1 cellular context compared by ENCODE assay signal in the genomic region with DNA sequence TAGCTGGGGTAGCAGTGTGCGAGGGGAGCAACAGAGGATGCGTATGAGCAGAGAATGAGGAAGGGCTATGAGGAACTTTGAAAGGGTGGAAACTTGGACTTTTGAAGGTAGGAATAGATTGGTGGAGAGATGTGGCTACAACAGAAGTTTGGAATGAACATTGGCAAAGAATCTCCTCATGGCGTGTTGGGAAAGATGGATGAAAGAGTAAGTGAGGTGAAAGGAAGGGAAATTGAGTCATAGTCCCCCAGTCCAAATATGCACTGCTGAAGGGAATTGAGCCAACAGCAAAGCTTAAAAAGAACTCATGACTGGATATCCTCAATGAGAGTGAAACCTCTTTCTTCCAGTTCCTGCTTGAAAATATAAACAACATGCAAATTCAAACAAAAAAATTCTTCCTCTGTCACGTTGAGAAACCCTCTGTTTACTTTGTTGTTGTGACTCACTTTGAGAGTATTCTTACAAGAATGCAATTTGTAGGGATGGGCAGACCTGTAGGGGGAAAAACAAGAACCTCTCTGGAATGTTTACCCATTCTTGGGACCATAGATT.
TF ChIP-seq lines count a peak whose summit lies in the region.

No MANE protein-coding gene starts in this region.

TF ChIP-seq in A549, 52 proteins besides CTCF, POLR2A, EP300 and RAD21 (continued from another document):
- no peak for TF ChIP-seq POLR2AphosphoS2 (conservative IDR thresholded peaks at IDR 0.05; ENCODE audit: low read length)
- TF ChIP-seq KDM5A (IDR thresholded peaks at IDR 0.05) = no peak
- no peak for TF ChIP-seq CBX8 (IDR thresholded peaks at IDR 0.05)
- no peak for TF ChIP-seq PHF8 (IDR thresholded peaks at IDR 0.05; ENCODE audit: borderline replicate concordance, low read depth)
- no peak; the same call in 1 of the 2 replicates for TF ChIP-seq ZNF302 (CRISPR knock-in tag; IDR thresholded peaks at IDR 0.05)
- peak; percentile 86 for TF ChIP-seq HOXB5 (CRISPR knock-in tag; IDR thresholded peaks at IDR 0.05)
- peak; percentile 97 for TF ChIP-seq GATA3 (IDR thresholded peaks at IDR 0.05; ENCODE audit: borderline replicate concordance)
- TF ChIP-seq ZFP36 (IDR thresholded peaks at IDR 0.05; ENCODE audit: borderline replicate concordance, partially characterized antibody) = peak; percentile 42
- TF ChIP-seq HOXB13 (CRISPR knock-in tag; IDR thresholded peaks at IDR 0.05; ENCODE audit: low read depth) = peak; percentile 77; the same call in 1 of the 2 replicates
- no peak for TF ChIP-seq CHD2 (IDR thresholded peaks at IDR 0.05; ENCODE audit: low read length, partially characterized antibody)
- TF ChIP-seq, protein P1, sequence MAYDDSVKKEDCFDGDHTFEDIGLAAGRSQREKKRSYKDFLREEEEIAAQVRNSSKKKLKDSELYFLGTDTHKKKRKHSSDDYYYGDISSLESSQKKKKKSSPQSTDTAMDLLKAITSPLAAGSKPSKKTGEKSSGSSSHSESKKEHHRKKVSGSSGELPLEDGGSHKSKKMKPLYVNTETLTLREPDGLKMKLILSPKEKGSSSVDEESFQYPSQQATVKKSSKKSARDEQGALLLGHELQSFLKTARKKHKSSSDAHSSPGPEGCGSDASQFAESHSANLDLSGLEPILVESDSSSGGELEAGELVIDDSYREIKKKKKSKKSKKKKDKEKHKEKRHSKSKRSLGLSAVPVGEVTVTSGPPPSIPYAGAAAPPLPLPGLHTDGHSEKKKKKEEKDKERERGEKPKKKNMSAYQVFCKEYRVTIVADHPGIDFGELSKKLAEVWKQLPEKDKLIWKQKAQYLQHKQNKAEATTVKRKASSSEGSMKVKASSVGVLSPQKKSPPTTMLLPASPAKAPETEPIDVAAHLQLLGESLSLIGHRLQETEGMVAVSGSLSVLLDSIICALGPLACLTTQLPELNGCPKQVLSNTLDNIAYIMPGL (CRISPR knock-in tag; IDR thresholded peaks at IDR 0.05; ENCODE audit: borderline replicate concordance) = no peak; the same call in 1 of the 2 replicates
- no peak for TF ChIP-seq ZC3H11A (IDR thresholded peaks at IDR 0.05)
- TF ChIP-seq, protein P2, sequence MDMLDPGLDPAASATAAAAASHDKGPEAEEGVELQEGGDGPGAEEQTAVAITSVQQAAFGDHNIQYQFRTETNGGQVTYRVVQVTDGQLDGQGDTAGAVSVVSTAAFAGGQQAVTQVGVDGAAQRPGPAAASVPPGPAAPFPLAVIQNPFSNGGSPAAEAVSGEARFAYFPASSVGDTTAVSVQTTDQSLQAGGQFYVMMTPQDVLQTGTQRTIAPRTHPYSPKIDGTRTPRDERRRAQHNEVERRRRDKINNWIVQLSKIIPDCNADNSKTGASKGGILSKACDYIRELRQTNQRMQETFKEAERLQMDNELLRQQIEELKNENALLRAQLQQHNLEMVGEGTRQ (IDR thresholded peaks at IDR 0.05) = peak; percentile 44; the same call in 1 of the 2 replicates
- peak; percentile 97 to 98 for TF ChIP-seq CEBPB (IDR thresholded peaks at IDR 0.05)
- TF ChIP-seq RCOR1 (IDR thresholded peaks at IDR 0.05; ENCODE audit: low read depth, low read length) = no peak
